Comparison of ENCODE assay signal across 1 cellular context in the genomic region with DNA sequence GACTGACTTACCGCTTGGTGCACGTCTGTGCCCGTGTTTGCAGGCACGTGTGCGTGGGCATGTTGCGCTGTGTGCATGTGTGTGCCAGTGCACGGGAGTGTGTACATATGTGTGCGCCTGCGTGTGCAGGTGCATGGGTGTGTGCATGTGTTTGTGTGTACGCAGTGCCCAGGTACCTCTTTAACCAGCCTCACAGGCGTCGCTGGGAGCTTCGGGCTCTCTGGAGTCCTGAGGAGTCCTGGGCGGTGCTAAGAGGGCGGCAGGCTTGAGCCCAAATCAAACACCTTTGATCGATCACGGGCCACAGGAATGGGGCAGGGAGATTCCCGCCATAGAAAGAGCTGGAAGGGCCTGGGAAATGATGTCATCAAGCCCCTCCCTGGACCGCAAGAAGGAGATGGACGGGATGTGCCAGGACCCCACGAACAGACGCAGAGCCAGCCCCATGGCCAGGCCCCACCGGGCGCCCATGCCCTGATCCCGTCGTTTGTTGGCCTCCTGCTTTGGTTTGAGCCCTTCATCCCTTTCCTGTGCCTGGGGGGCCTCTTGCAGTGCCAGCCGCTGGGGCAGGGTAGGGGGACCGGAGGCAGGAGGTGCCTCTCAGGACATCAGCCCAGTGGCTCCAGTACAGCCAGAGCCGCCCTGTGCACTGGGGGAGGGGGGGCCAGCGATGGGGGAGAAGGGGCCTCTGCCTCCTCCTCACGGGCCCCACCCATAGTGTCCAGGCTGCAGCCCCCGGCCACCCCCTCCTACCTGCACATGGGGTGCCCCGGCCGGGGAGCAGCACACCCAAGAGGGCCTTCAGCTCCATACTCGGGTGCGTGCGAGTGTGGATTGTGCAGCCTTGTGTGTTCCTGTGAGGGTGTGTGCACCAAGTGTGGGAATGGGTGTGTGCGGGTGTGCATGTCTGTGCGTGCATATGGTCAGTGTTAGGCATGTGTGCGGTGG.
TF ChIP-seq lines count a peak whose summit lies in the region.

No MANE protein-coding gene starts in this region.

TF ChIP-seq in GM23338, 12 proteins besides CTCF, POLR2A, EP300 and RAD21 (continued from another document):
- TF ChIP-seq, protein P1, sequence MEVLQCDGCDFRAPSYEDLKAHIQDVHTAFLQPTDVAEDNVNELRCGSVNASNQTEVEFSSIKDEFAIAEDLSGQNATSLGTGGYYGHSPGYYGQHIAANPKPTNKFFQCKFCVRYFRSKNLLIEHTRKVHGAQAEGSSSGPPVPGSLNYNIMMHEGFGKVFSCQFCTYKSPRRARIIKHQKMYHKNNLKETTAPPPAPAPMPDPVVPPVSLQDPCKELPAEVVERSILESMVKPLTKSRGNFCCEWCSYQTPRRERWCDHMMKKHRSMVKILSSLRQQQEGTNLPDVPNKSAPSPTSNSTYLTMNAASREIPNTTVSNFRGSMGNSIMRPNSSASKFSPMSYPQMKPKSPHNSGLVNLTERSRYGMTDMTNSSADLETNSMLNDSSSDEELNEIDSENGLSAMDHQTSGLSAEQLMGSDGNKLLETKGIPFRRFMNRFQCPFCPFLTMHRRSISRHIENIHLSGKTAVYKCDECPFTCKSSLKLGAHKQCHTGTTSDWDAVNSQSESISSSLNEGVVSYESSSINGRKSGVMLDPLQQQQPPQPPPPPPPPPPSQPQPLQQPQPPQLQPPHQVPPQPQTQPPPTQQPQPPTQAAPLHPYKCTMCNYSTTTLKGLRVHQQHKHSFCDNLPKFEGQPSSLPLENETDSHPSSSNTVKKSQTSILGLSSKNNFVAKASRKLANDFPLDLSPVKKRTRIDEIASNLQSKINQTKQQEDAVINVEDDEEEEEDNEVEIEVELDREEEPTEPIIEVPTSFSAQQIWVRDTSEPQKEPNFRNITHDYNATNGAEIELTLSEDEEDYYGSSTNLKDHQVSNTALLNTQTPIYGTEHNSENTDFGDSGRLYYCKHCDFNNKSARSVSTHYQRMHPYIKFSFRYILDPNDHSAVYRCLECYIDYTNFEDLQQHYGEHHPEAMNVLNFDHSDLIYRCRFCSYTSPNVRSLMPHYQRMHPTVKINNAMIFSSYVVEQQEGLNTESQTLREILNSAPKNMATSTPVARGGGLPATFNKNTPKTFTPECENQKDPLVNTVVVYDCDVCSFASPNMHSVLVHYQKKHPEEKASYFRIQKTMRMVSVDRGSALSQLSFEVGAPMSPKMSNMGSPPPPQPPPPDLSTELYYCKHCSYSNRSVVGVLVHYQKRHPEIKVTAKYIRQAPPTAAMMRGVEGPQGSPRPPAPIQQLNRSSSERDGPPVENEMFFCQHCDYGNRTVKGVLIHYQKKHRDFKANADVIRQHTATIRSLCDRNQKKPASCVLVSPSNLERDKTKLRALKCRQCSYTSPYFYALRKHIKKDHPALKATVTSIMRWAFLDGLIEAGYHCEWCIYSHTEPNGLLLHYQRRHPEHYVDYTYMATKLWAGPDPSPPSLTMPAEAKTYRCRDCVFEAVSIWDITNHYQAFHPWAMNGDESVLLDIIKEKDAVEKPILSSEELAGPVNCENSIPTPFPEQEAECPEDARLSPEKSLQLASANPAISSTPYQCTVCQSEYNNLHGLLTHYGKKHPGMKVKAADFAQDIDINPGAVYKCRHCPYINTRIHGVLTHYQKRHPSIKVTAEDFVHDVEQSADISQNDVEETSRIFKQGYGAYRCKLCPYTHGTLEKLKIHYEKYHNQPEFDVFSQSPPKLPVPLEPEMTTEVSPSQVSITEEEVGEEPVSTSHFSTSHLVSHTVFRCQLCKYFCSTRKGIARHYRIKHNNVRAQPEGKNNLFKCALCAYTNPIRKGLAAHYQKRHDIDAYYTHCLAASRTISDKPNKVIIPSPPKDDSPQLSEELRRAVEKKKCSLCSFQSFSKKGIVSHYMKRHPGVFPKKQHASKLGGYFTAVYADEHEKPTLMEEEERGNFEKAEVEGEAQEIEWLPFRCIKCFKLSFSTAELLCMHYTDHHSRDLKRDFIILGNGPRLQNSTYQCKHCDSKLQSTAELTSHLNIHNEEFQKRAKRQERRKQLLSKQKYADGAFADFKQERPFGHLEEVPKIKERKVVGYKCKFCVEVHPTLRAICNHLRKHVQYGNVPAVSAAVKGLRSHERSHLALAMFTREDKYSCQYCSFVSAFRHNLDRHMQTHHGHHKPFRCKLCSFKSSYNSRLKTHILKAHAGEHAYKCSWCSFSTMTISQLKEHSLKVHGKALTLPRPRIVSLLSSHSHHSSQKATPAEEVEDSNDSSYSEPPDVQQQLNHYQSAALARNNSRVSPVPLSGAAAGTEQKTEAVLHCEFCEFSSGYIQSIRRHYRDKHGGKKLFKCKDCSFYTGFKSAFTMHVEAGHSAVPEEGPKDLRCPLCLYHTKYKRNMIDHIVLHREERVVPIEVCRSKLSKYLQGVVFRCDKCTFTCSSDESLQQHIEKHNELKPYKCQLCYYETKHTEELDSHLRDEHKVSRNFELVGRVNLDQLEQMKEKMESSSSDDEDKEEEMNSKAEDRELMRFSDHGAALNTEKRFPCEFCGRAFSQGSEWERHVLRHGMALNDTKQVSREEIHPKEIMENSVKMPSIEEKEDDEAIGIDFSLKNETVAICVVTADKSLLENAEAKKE (CRISPR knock-in tag; IDR thresholded peaks at IDR 0.05) = no peak
- TF ChIP-seq, protein P2, sequence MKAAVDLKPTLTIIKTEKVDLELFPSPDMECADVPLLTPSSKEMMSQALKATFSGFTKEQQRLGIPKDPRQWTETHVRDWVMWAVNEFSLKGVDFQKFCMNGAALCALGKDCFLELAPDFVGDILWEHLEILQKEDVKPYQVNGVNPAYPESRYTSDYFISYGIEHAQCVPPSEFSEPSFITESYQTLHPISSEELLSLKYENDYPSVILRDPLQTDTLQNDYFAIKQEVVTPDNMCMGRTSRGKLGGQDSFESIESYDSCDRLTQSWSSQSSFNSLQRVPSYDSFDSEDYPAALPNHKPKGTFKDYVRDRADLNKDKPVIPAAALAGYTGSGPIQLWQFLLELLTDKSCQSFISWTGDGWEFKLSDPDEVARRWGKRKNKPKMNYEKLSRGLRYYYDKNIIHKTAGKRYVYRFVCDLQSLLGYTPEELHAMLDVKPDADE (IDR thresholded peaks at IDR 0.05) = no peak
- no peak for TF ChIP-seq NANOG (IDR thresholded peaks at IDR 0.05; ENCODE audit: borderline replicate concordance)
- TF ChIP-seq CREB1 (CRISPR knock-in tag; IDR thresholded peaks at IDR 0.05; ENCODE audit: low read depth) = no peak
